ENCODE assay signal across 8 cellular contexts in genomic region chr2:61469424-61470121, GRCh38. TPM values are rescaled to one million over a fixed set of nuclear protein-coding genes. Genes with fewer than 3 reads are reported as not detected.
A peak's percentile ranks its signal among the peaks of the same experiment; 100 is the strongest.
DNase-seq lines count a peak whose midpoint lies in the region; ATAC-seq and TF ChIP-seq lines count a peak whose summit lies in the region.

No MANE protein-coding gene starts in this region.

- no peaks in the 10 kb centered on the region for H3K9me3 ChIP-seq in SK-N-MC (ENCODE audit: low read depth, low read length)
- H3K9me3 ChIP-seq in psoas muscle = no peaks in the 10 kb centered on the region

- H3K27ac ChIP-seq in SK-N-MC (peak overlapping the region; percentile 64), psoas muscle (peak overlapping the region; percentile 99)

- TF ChIP-seq CTCF in fibroblast of pulmonary artery (IDR thresholded peaks at IDR 0.05; ENCODE audit: low read length, missing control alignments) (no peak), psoas muscle (IDR thresholded peaks at IDR 0.05) (no peak)

- H3K4me3 ChIP-seq in SK-N-MC = peak overlapping the region; percentile 85
- peak overlapping the region; percentile 94 for H3K4me3 ChIP-seq in fibroblast of pulmonary artery (replicated peaks; ENCODE audit: low read depth, low read length)
- H3K4me3 ChIP-seq in psoas muscle = peak overlapping the region; percentile 94

- intact Hi-C loops in psoas muscle (cut with DNase I) = loop anchor here (5.0 to 10.0 kb wide), 4 partner anchors 47 to 585 kb away; partner anchors contain the start of genes REL (in 1 of the 2) and XPO1 (in 1 of the 2)

- 5 to 9% (median 5%) methylated on average over 8 of the region's 8 CpGs for WGBS in psoas muscle, 3 donors

- ATAC-seq in psoas muscle = no peak
- no peak for ATAC-seq in HG03108 (IDR thresholded peaks at IDR 0.05; ENCODE audit: unreplicated experiment)
- ATAC-seq in HG03342 (IDR thresholded peaks at IDR 0.05; ENCODE audit: unreplicated experiment) = no peak

- H3K36me3 ChIP-seq in SK-N-MC (ENCODE audit: insufficient read depth, low read length) (peaks cover 19% of the 10 kb centered on the region), psoas muscle (ENCODE audit: insufficient read depth in 1 of 2, low read depth in 1 of 2) (peaks cover 0 to 18% of the 10 kb centered on the region in 2 donors)

- H3K9ac ChIP-seq in SK-N-MC (ENCODE audit: insufficient read length) = peak overlapping the region; percentile 81

- H3K27me3 ChIP-seq in psoas muscle (ENCODE audit: insufficient read depth in 3 of 3, low read length in 2 of 3) = no peaks in the 10 kb centered on the region

- peaks cover 40% of the 10 kb centered on the region for H3K4me1 ChIP-seq in psoas muscle

- DNase-seq in SIG-M5 treated with dmso at 0.1 percent for 504 hours (lab: John Stamatoyannopoulos, UW; ENCODE audit: unreplicated experiment) (peak; percentile 25), SIG-M5 (lab: John Stamatoyannopoulos, UW) (no peak), SK-N-MC (ENCODE audit: low read depth, low spot score) (no peak), fibroblast of pulmonary artery (ENCODE audit: low read depth) (peak; percentile 30), psoas muscle (no peak), DMS53 (lab: John Stamatoyannopoulos, UW) (no peak)

RNA-seq across cellular contexts. Expression of gene USP34, which starts 1.3 kb away (rescaled TPM):
- 10 to 100 TPM; 49.8 to 71.5 (median 53.7) TPM for total RNA-seq in psoas muscle
- 10 to 100 TPM; 40.2 to 66.7 (median 56.8) TPM for polyA plus RNA-seq in psoas muscle

Comparison
In these comparisons a context has a peak if more than half of its experiments do, and no peak if none do; other contexts are left out.
1. DNase-seq: peak in SIG-M5 treated with dmso at 0.1 percent for 504 hours (single experiment) and fibroblast of pulmonary artery (single experiment); none in SIG-M5 (single experiment), SK-N-MC (single experiment), psoas muscle (0 of 2) and DMS53 (single experiment).
2. Peak in every context shown above with its lines, with median percentiles within 50 percentile points of each other: H3K4me3 ChIP-seq.